In the genomic region with DNA sequence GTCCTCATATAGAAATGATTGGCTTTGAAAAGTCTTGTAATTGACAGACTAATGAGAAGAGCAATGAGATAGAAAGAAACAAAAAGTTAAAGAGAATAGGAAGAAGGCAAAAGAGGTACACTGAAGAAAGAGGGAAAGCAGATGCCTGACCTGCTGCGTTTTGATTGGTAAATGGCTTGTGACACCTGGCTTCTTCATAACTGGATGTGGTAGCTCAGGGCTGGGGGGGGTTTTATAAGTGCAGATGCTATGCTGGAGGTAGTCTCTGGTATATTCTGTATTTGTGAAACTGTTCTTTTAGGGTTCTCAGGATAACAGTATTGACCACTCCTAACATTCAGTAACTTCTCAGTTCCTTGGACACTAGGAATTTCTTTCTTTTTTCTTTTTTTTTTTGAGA, we compare ENCODE assay signal across 1 cellular context.
TF ChIP-seq lines count a peak whose summit lies in the region.

No MANE protein-coding gene starts in this region.

TF ChIP-seq in HepG2, 621 proteins besides CTCF, POLR2A, EP300 and RAD21:
- TF ChIP-seq SNAI1 (CRISPR knock-in tag; IDR thresholded peaks at IDR 0.05; ENCODE audit: borderline replicate concordance) (no peak), RELA (CRISPR knock-in tag; IDR thresholded peaks at IDR 0.05) (no peak), ETV6 (CRISPR knock-in tag; conservative IDR thresholded peaks at IDR 0.05) (no peak), TEAD3 (CRISPR knock-in tag; optimal IDR thresholded peaks at IDR 0.05; ENCODE audit: borderline replicate concordance) (no peak), TBX2 (CRISPR knock-in tag; IDR thresholded peaks at IDR 0.05; ENCODE audit: borderline replicate concordance) (no peak), ZNF263 (CRISPR knock-in tag; IDR thresholded peaks at IDR 0.05) (no peak)
